ENCODE assay signal across 1 cellular context in genomic region chr9:128077847-128078503, GRCh38.
TF ChIP-seq lines count a peak whose summit lies in the region.

No MANE protein-coding gene starts in this region.

TF ChIP-seq in K562, 482 proteins besides CTCF, POLR2A, EP300 and RAD21 (continued from another document):
- no peak for TF ChIP-seq ID3 (CRISPR knock-in tag; IDR thresholded peaks at IDR 0.05)
- TF ChIP-seq ID3 (tag; IDR thresholded peaks at IDR 0.05) = peak; percentile 60; the same call in 1 of the 2 replicates
- peak in 1 of 2 experiments; percentile 66; a peak in 2 of 4 replicates for TF ChIP-seq ZNF639 (CRISPR knock-in tag; conservative IDR thresholded peaks at IDR 0.05 in 1 of 2, IDR thresholded peaks at IDR 0.05 in 1 of 2)
- TF ChIP-seq ZC3H8 (IDR thresholded peaks at IDR 0.05) = no peak
- peak; percentile 38 for TF ChIP-seq TBP (optimal IDR thresholded peaks at IDR 0.05; ENCODE audit: low read depth, low read length)
- TF ChIP-seq CCNT2 (IDR thresholded peaks at IDR 0.05; ENCODE audit: borderline replicate concordance, extremely low read depth, insufficient read length, low read depth, low read length) = peak; percentile 20
- peak; percentile 88 for TF ChIP-seq VEZF1 (CRISPR knock-in tag; IDR thresholded peaks at IDR 0.05)
- no peak for TF ChIP-seq MXD1 (CRISPR knock-in tag; IDR thresholded peaks at IDR 0.05; ENCODE audit: borderline replicate concordance, poor library complexity, severe bottlenecking)
- TF ChIP-seq ZNF311 (CRISPR knock-in tag; IDR thresholded peaks at IDR 0.05) = peak; percentile 42; the same call in 1 of the 2 replicates
- no peak for TF ChIP-seq TRIM24 (IDR thresholded peaks at IDR 0.05)
- no peak for TF ChIP-seq ZBTB43 (CRISPR knock-in tag; IDR thresholded peaks at IDR 0.05)
- TF ChIP-seq FOS (IDR thresholded peaks at IDR 0.05; ENCODE audit: extremely low read depth, insufficient read length) = peak; percentile 50
- TF ChIP-seq NR4A1 (CRISPR knock-in tag; IDR thresholded peaks at IDR 0.05) = no peak
- TF ChIP-seq NR4A1 (tag; IDR thresholded peaks at IDR 0.05) = 0 out of 2 replicates have a peak, but pooled peaks have one; percentile 7
- peak; percentile 74 for TF ChIP-seq ARID1B (IDR thresholded peaks at IDR 0.05)
- peak; percentile 41; the same call in 1 of the 2 replicates for TF ChIP-seq TAL1 (IDR thresholded peaks at IDR 0.05)
- TF ChIP-seq RREB1 (CRISPR knock-in tag; IDR thresholded peaks at IDR 0.05) = 0 out of 2 replicates have a peak, but pooled peaks have one; percentile 19
- peak; percentile 88 for TF ChIP-seq JUN (IDR thresholded peaks at IDR 0.05; ENCODE audit: borderline replicate concordance, low read depth, low read length)
- TF ChIP-seq JUN (CRISPR knock-in tag; IDR thresholded peaks at IDR 0.05; ENCODE audit: borderline replicate concordance) = no peak
- peak; percentile 21; the same call in 1 of the 2 replicates for TF ChIP-seq NBN (IDR thresholded peaks at IDR 0.05; ENCODE audit: low read depth)
- peak; percentile 84 for TF ChIP-seq SMARCA4 (IDR thresholded peaks at IDR 0.05)
- TF ChIP-seq CHD1 (IDR thresholded peaks at IDR 0.05; ENCODE audit: low read length) = no peak
- no peak for TF ChIP-seq PCBP2 (IDR thresholded peaks at IDR 0.05; ENCODE audit: low read depth, low read length, poor library complexity, severe bottlenecking)
- TF ChIP-seq SPI1 (IDR thresholded peaks at IDR 0.05; ENCODE audit: borderline replicate concordance, low read depth, low read length) = peak; percentile 23; the same call in 1 of the 2 replicates
- TF ChIP-seq HDAC1 (IDR thresholded peaks at IDR 0.05) = peak; percentile 34 to 56; a peak in 2 of 4 replicates
- peak; percentile 68 for TF ChIP-seq NFRKB (IDR thresholded peaks at IDR 0.05; ENCODE audit: low read depth)
- peak; percentile 62 for TF ChIP-seq HNRNPLL (IDR thresholded peaks at IDR 0.05; ENCODE audit: low read depth, low read length, poor library complexity, severe bottlenecking)
- peak; percentile 86 for TF ChIP-seq DPF2 (IDR thresholded peaks at IDR 0.05)
- TF ChIP-seq TOE1 (IDR thresholded peaks at IDR 0.05; ENCODE audit: borderline replicate concordance) = 0 out of 2 replicates have a peak, but pooled peaks have one; percentile 11
- no peak for TF ChIP-seq TOE1 (CRISPR knock-in tag; IDR thresholded peaks at IDR 0.05; ENCODE audit: borderline replicate concordance, low read depth)
- TF ChIP-seq ZSCAN32 (CRISPR knock-in tag; IDR thresholded peaks at IDR 0.05) = no peak
- TF ChIP-seq ZNF197 (CRISPR knock-in tag; IDR thresholded peaks at IDR 0.05; ENCODE audit: low read depth) = 0 out of 2 replicates have a peak, but pooled peaks have one; percentile 29
- TF ChIP-seq SRF (CRISPR knock-in tag; IDR thresholded peaks at IDR 0.05) = no peak
- TF ChIP-seq FOSL1 (tag; conservative IDR thresholded peaks at IDR 0.05) = peak; percentile 87
- TF ChIP-seq HDAC2 (IDR thresholded peaks at IDR 0.05) = peak; percentile 74; the same call in 1 of the 2 replicates
- TF ChIP-seq CGGBP1 (CRISPR knock-in tag; IDR thresholded peaks at IDR 0.05) = 0 out of 2 replicates have a peak, but pooled peaks have one; percentile 41
- peak; percentile 41; the same call in 1 of the 2 replicates for TF ChIP-seq ZNF121 (CRISPR knock-in tag; conservative IDR thresholded peaks at IDR 0.05)
- TF ChIP-seq TAF7 (tag; IDR thresholded peaks at IDR 0.05) = peak; percentile 56; the same call in 1 of the 2 replicates
- TF ChIP-seq FOXM1 (IDR thresholded peaks at IDR 0.05; ENCODE audit: low read depth) = peak; percentile 58
- TF ChIP-seq FOXM1 (CRISPR knock-in tag; IDR thresholded peaks at IDR 0.05; ENCODE audit: low read depth) = no peak
- TF ChIP-seq JUND (IDR thresholded peaks at IDR 0.05; ENCODE audit: borderline replicate concordance, low read depth, low read length) = peak; percentile 97
- peak; percentile 92; the same call in 2 of the 3 replicates for TF ChIP-seq JUND (tag; IDR thresholded peaks at IDR 0.05; ENCODE audit: borderline replicate concordance, low read depth, low read length)
- peak; percentile 58; the same call in 1 of the 2 replicates for TF ChIP-seq KAT7 (CRISPR knock-in tag; IDR thresholded peaks at IDR 0.05; ENCODE audit: borderline replicate concordance)
- TF ChIP-seq MAZ (CRISPR knock-in tag; conservative IDR thresholded peaks at IDR 0.05 in 1 of 2, IDR thresholded peaks at IDR 0.05 in 1 of 2) = peak in 1 of 2 experiments; percentile 49; a peak in 3 of 4 replicates
- TF ChIP-seq ZNF511 (CRISPR knock-in tag; IDR thresholded peaks at IDR 0.05) = no peak
- TF ChIP-seq BCOR (IDR thresholded peaks at IDR 0.05) = peak; percentile 95
- TF ChIP-seq KLF13 (tag; IDR thresholded peaks at IDR 0.05; ENCODE audit: borderline replicate concordance, low read depth) = 0 out of 2 replicates have a peak, but pooled peaks have one; percentile 32
- peak; percentile 93 for TF ChIP-seq ZNF3 (CRISPR knock-in tag; IDR thresholded peaks at IDR 0.05)
- TF ChIP-seq PHTF2 (CRISPR knock-in tag; IDR thresholded peaks at IDR 0.05) = no peak
- TF ChIP-seq ATF6 (CRISPR knock-in tag; IDR thresholded peaks at IDR 0.05) = no peak
- no peak for TF ChIP-seq NR2C1 (IDR thresholded peaks at IDR 0.05)
- 0 out of 2 replicates have a peak, but pooled peaks have one; percentile 24 for TF ChIP-seq NR2C1 (tag; IDR thresholded peaks at IDR 0.05)
- peak; percentile 74 for TF ChIP-seq ZNF24 (IDR thresholded peaks at IDR 0.05)
- TF ChIP-seq ZNF165 (CRISPR knock-in tag; IDR thresholded peaks at IDR 0.05; ENCODE audit: borderline replicate concordance) = peak; percentile 63; the same call in 1 of the 2 replicates
- no peak for TF ChIP-seq U2AF2 (optimal IDR thresholded peaks at IDR 0.05; ENCODE audit: low read depth, low read length)
- TF ChIP-seq MBD2 (IDR thresholded peaks at IDR 0.05; ENCODE audit: borderline replicate concordance, low read depth) = 0 out of 2 replicates have a peak, but pooled peaks have one; percentile 2
- TF ChIP-seq ZNF23 (CRISPR knock-in tag; IDR thresholded peaks at IDR 0.05) = no peak
